In the genomic region with DNA sequence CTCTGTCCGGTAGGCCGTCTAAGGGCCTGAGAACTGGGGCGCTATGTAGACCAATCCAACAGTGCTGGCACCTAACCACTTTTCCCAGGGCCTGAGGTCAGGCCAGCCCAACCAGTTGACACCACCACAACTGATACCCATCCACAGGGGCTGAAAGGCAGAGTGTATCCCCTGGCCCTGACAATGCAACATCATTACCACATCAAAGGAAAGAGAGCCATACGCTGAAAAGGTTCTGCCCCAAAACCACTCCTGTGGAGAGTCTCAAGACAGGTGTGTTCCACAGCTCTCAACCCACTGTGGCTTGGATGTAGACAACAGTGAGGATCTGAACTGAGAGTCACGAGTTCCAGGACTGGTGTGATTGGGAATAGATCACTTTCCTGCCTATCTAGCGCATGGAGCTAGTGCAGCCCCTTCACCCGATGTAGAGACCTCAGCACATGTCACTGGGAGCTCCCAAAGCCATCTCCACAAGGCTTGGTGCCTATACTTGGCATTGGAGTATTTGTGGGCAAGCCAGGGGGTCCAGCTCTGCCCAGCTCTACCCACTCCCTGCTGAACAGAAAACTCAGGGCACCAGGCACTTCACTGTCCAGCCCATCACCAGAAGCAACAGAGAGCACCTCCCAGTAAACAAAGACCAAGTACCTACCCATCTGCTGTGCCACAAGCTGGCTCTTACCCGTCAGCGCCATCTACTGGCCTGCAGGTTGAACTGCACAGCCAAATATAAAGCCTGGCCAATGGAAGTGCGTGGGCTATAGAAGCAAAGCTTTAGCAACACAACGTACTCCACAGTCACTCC, we compare ENCODE assay signal across 9 cellular contexts.
A peak's percentile ranks its signal among the peaks of the same experiment; 100 is the strongest.
DNase-seq lines count a peak whose midpoint lies in the region; ATAC-seq, FAIRE-seq and TF ChIP-seq lines count a peak whose summit lies in the region.
"Had no signal": no experiment of that assay in that cellular context is flagged by ENCODE, and none has a peak within 500 bp of the region (broad histone marks: within the 10 kb centered on the region; RNA-seq: fewer than 3 reads in every experiment).

No MANE protein-coding gene starts in this region.

- TF ChIP-seq RAD21 in GM12878 (IDR thresholded peaks at IDR 0.05; ENCODE audit: insufficient read depth, low read depth, low read length): peak; percentile 51
- TF ChIP-seq RAD21 in HepG2 (CRISPR knock-in tag; IDR thresholded peaks at IDR 0.05): no peak

- ATAC-seq in GM12878: peak; percentile 20; the same call in 1 of the 3 replicates
- ATAC-seq in HepG2: no peak; the same call in 2 of the 3 replicates

- RAD21 ChIA-PET in GM12878 (lab: Charles Lee; ENCODE audit: unreplicated experiment): interaction anchor here (0.6 to 5.7 kb wide), 18 partner anchors 14 to 660 kb away, joined by 3 to 77 read pairs (median 4); no protein-coding TSS in a partner anchor

- H3K4me3 ChIP-seq in SJCRH30: no peak overlapping the region
- H3K4me3 ChIP-seq in GM12878: no peak overlapping the region
- no peak overlapping the region for H3K4me3 ChIP-seq in HepG2 (replicated peaks in 1 of 3; ENCODE audit: insufficient read depth in 1 of 3, low read depth in 2 of 3, low read length in 3 of 3)
- H3K4me3 ChIP-seq in HAP-1: no peak overlapping the region
- H3K4me3 ChIP-seq: skin epidermis had no signal

- H3K79me2 ChIP-seq in GM12878 (ENCODE audit: control insufficient read depth, insufficient read depth, low read length) (no peaks in the 10 kb centered on the region), HepG2 (ENCODE audit: insufficient read depth, low read length) (no peaks in the 10 kb centered on the region)

- H3K4me1 ChIP-seq in SJCRH30 (no peaks in the 10 kb centered on the region), GM12878 (ENCODE audit: control insufficient read depth, insufficient read depth, low read length) (no peaks in the 10 kb centered on the region), HepG2 (ENCODE audit: insufficient read depth, low read length) (no peaks in the 10 kb centered on the region), HAP-1 (no peaks in the 10 kb centered on the region)

- TF ChIP-seq CTCF in GM12878 (IDR thresholded peaks at IDR 0.05 in 2 of 3, conservative IDR thresholded peaks at IDR 0.05 in 1 of 3; ENCODE audit: control insufficient read depth in 2 of 3, extremely low read depth in 1 of 3, insufficient read depth in 1 of 3, low read depth in 3 of 3, low read length in 3 of 3) (peak; percentile 52 to 63 (median 53); a peak in 5 of 6 replicates), HepG2 (CRISPR knock-in tag; IDR thresholded peaks at IDR 0.05) (peak; percentile 64)

- peak overlapping the region; percentile 52 for H3K27ac ChIP-seq in KOPT-K1 (ENCODE audit: low read depth, low read length, poor library complexity, severe bottlenecking)
- H3K27ac ChIP-seq in SJCRH30: no peak overlapping the region
- H3K27ac ChIP-seq in GM12878 (ENCODE audit: control insufficient read depth, insufficient read depth): no peak overlapping the region
- no peak overlapping the region for H3K27ac ChIP-seq in HepG2 (ENCODE audit: extremely low read length, insufficient read depth, low read length)

- H2AFZ ChIP-seq in GM12878 (ENCODE audit: control insufficient read depth, low read depth, low read length) (no peak overlapping the region), HepG2 (ENCODE audit: low read length) (no peak overlapping the region)

- BruUV-seq in GM12878 (replicated peaks; lab: Mats Ljungman, UMichigan): no TSS peak
- BruUV-seq in HepG2 (replicated peaks; lab: Mats Ljungman, UMichigan): no TSS peak

- SMC1A ChIA-PET in GM12878 (lab: Charles Lee; ENCODE audit: uncharacterized antibody, unreplicated experiment): interaction anchor here (0.6 to 3.6 kb wide), 25 partner anchors 11 to 658 kb away, joined by 3 to 26 read pairs (median 3); no protein-coding TSS in a partner anchor

- DNase-seq in DMS53 (lab: John Stamatoyannopoulos, UW): peak; percentile 55
- peak; percentile 30 to 75 for DNase-seq in SJCRH30
- DNase-seq in GM12878 (ENCODE audit: low read depth, low spot score): no peak
- no peak for DNase-seq in HepG2 (ENCODE audit: low spot score)
- DNase-seq in stimulated activated CD8-positive, alpha-beta memory T cell treated with anti-CD3 and anti-CD28 coated beads, Interleukin-2, amount 100 ng/mL, for 48 hours (ENCODE audit: low read depth in 2 of 2): peak; percentile 16 to 20
- DNase-seq in HAP-1 (ENCODE audit: low spot score in 2 of 2): no peak
- no peak for DNase-seq in GOT3 (lab: John Stamatoyannopoulos, UW)

- TF ChIP-seq POLR2A in GM12878 (IDR thresholded peaks at IDR 0.05; ENCODE audit: low read depth, low read length) (no peak), HepG2 (IDR thresholded peaks at IDR 0.05; ENCODE audit: insufficient read depth in 1 of 2, low read depth in 2 of 2, low read length in 2 of 2) (no peak)

- no peak for FAIRE-seq in GM12878 (lab: Jason Lieb, UNC)
- no peak for FAIRE-seq in HepG2 (lab: Jason Lieb, UNC)

- in situ Hi-C loops in GM12878 (cut with MboI): no loop called here
- in situ Hi-C loops in HepG2 (cut with HindIII; ENCODE audit: extremely low pct_ligation_motif_present, low pct_unique_long_range_greater_than_20kb): no loop called here
- in situ Hi-C loops in HAP-1 (cut with MboI; ENCODE audit: low sequenced_read_pairs): no loop called here

- no peak for TF ChIP-seq EP300 in GM12878 (IDR thresholded peaks at IDR 0.05; ENCODE audit: borderline replicate concordance in 1 of 2, control insufficient read depth in 1 of 2, low read depth in 2 of 2, low read length in 2 of 2)
- no peak for TF ChIP-seq EP300 in HepG2 (IDR thresholded peaks at IDR 0.05; ENCODE audit: low read depth in 2 of 2, low read length in 2 of 2)
- TF ChIP-seq EP300 in HepG2 (CRISPR knock-in tag; IDR thresholded peaks at IDR 0.05; ENCODE audit: borderline replicate concordance): no peak

- CTCF ChIA-PET in GM12878 (lab: Yijun Ruan, JAX): interaction anchor here (0.6 to 5.6 kb wide), 30 partner anchors 9 to 659 kb away, joined by 3 to 72 read pairs (median 4); no protein-coding TSS in a partner anchor
- CTCF ChIA-PET in HepG2 (lab: Yijun Ruan, JAX; ENCODE audit: low intra/inter-chr PET ratio, low total read pairs): no interaction called here

- intact Hi-C loops in GM12878 (cut with micrococcal nuclease; ENCODE audit: unreplicated experiment) (no loop called here), HepG2 (cut with micrococcal nuclease; ENCODE audit: unreplicated experiment) (no loop called here)

- H3K36me3 ChIP-seq in KOPT-K1 (ENCODE audit: insufficient read depth, low read length): no peaks in the 10 kb centered on the region
- H3K36me3 ChIP-seq in SJCRH30: no peaks in the 10 kb centered on the region
- no peaks in the 10 kb centered on the region for H3K36me3 ChIP-seq in GM12878 (ENCODE audit: control insufficient read depth in 2 of 2, insufficient read depth in 2 of 2, low read length in 1 of 2)
- no peaks in the 10 kb centered on the region for H3K36me3 ChIP-seq in HepG2 (replicated peaks in 1 of 2; ENCODE audit: control insufficient read depth in 1 of 2, insufficient read depth in 2 of 2, low read length in 2 of 2)
- no peaks in the 10 kb centered on the region for H3K36me3 ChIP-seq in HAP-1 (replicated peaks)

- H3K9ac ChIP-seq in GM12878 (ENCODE audit: control insufficient read depth, insufficient read depth, low read length) (no peak overlapping the region), HepG2 (ENCODE audit: insufficient read depth, low read depth, low read length) (no peak overlapping the region)

- no peak overlapping the region for H3K4me2 ChIP-seq in GM12878 (ENCODE audit: control insufficient read depth, insufficient read depth)
- no peak overlapping the region for H3K4me2 ChIP-seq in HepG2 (ENCODE audit: low read depth, low read length)

- H4K20me1 ChIP-seq in GM12878 (ENCODE audit: control insufficient read depth, insufficient read depth) (no peaks in the 10 kb centered on the region), HepG2 (ENCODE audit: insufficient read depth, low read length) (no peaks in the 10 kb centered on the region)

- H3K27me3 ChIP-seq in SJCRH30 (no peaks in the 10 kb centered on the region), GM12878 (replicated peaks in 1 of 2; ENCODE audit: control insufficient read depth in 2 of 2, insufficient read depth in 2 of 2, low read length in 1 of 2) (no peaks in the 10 kb centered on the region), HepG2 (ENCODE audit: control insufficient read depth in 1 of 2, insufficient read depth in 2 of 2, low read length in 2 of 2) (no peaks in the 10 kb centered on the region), HAP-1 (ENCODE audit: low read depth) (no peaks in the 10 kb centered on the region)

- POLR2A ChIA-PET in GM12878 (lab: Charles Lee): interaction anchor here (1.0 kb wide), 1 partner anchor 164 kb away, joined by 4 read pairs; no protein-coding TSS in a partner anchor
- POLR2A ChIA-PET in HepG2 (lab: Yijun Ruan, JAX): no interaction called here

- H3K9me3 ChIP-seq in KOPT-K1 (ENCODE audit: insufficient read depth, low read length, poor library complexity, severe bottlenecking) (peaks cover 4% of the 10 kb centered on the region), SJCRH30 (replicated peaks) (no peaks in the 10 kb centered on the region), GM12878 (replicated peaks; ENCODE audit: control insufficient read depth, insufficient read depth, low read length) (no peaks in the 10 kb centered on the region; the same call in 2 of the 3 replicates), HepG2 (ENCODE audit: low read length) (peaks cover 78% of the 10 kb centered on the region), HAP-1 (no peaks in the 10 kb centered on the region)

- WGBS in GM12878 (ENCODE audit: insufficient coverage, insufficient replicate concordance, low lambda C conversion rate, missing lambda C conversion rate): 32% methylated on average over 11 of the region's 11 CpGs
- 25% methylated on average over 7 of the region's 11 CpGs for WGBS in HepG2 (ENCODE audit: low lambda C conversion rate)

TF ChIP-seq in GM12878, 131 proteins besides CTCF, POLR2A, EP300 and RAD21 (continues in another document):
- TF ChIP-seq SMAD5 (IDR thresholded peaks at IDR 0.05; ENCODE audit: low read depth) (no peak), ZZZ3 (IDR thresholded peaks at IDR 0.05; ENCODE audit: control insufficient read depth, insufficient read length, low read depth) (no peak)

TF ChIP-seq in HepG2, 621 proteins besides CTCF, POLR2A, EP300 and RAD21:
- TF ChIP-seq SMC3 (IDR thresholded peaks at IDR 0.05; ENCODE audit: low read length): peak; percentile 12; the same call in 1 of the 2 replicates
- TF ChIP-seq GABPA (IDR thresholded peaks at IDR 0.05; ENCODE audit: low read depth, low read length): no peak
- TF ChIP-seq GABPA (CRISPR knock-in tag; IDR thresholded peaks at IDR 0.05; ENCODE audit: low read depth): no peak
- peak; percentile 45 for TF ChIP-seq STAG1 (CRISPR knock-in tag; IDR thresholded peaks at IDR 0.05)

Comparison
In these comparisons a context has a peak if more than half of its experiments do, and no peak if none do; other contexts are left out.
1. DNase-seq: peak in DMS53 (single experiment), SJCRH30 (2 of 2) and stimulated activated CD8-positive, alpha-beta memory T cell treated with anti-CD3 and anti-CD28 coated beads, Interleukin-2, amount 100 ng/mL, for 48 hours (2 of 2); none in GM12878 (single experiment), HepG2 (single experiment), HAP-1 (0 of 2) and GOT3 (single experiment).